2 cellular contexts compared by ENCODE assay signal in genomic region chr6:31952890-31953289, GRCh38.
TF ChIP-seq lines count a peak whose summit lies in the region.

No MANE protein-coding gene starts in this region.

TF ChIP-seq in HEK293, 187 proteins besides CTCF, POLR2A, EP300 and RAD21:
- no peak for TF ChIP-seq ZSCAN4 (tag by site-specific recombination; IDR thresholded peaks at IDR 0.05)
- no peak for TF ChIP-seq ZNF449 (tag by site-specific recombination; IDR thresholded peaks at IDR 0.05)
- TF ChIP-seq ZNF366 (tag by site-specific recombination; conservative IDR thresholded peaks at IDR 0.05): 0 out of 2 replicates have a peak, but pooled peaks have one; percentile 26
- TF ChIP-seq ZNF24 (tag by site-specific recombination; IDR thresholded peaks at IDR 0.05): no peak

TF ChIP-seq in K562, 482 proteins besides CTCF, POLR2A, EP300 and RAD21:
- TF ChIP-seq MEF2D (tag; conservative IDR thresholded peaks at IDR 0.05; ENCODE audit: low read depth) (no peak), SMARCB1 (IDR thresholded peaks at IDR 0.05; ENCODE audit: insufficient read length, low read depth) (no peak), ZNF57 (CRISPR knock-in tag; IDR thresholded peaks at IDR 0.05) (no peak), RBBP5 (IDR thresholded peaks at IDR 0.05; ENCODE audit: borderline replicate concordance, insufficient read depth, low read length, poor library complexity, severe bottlenecking) (no peak), MAFK (IDR thresholded peaks at IDR 0.05; ENCODE audit: low read length) (no peak), DPF2 (IDR thresholded peaks at IDR 0.05) (no peak), ZKSCAN1 (IDR thresholded peaks at IDR 0.05; ENCODE audit: low read depth, low read length) (no peak), POLR2B (IDR thresholded peaks at IDR 0.05; ENCODE audit: low read depth, partially characterized antibody) (no peak), NFRKB (IDR thresholded peaks at IDR 0.05; ENCODE audit: low read depth) (no peak), EZH2 (IDR thresholded peaks at IDR 0.05; ENCODE audit: borderline replicate concordance, low read depth, low read length) (no peak), ZNF507 (tag; conservative IDR thresholded peaks at IDR 0.05) (no peak), HIVEP1 (CRISPR knock-in tag; IDR thresholded peaks at IDR 0.05) (no peak), ZNF785 (CRISPR knock-in tag; IDR thresholded peaks at IDR 0.05) (no peak), ARHGAP35 (IDR thresholded peaks at IDR 0.05; ENCODE audit: partially characterized antibody) (no peak), ZNF584 (CRISPR knock-in tag; IDR thresholded peaks at IDR 0.05; ENCODE audit: low read depth) (no peak), HES1 (IDR thresholded peaks at IDR 0.05; ENCODE audit: low read depth) (no peak), TCF7L2 (IDR thresholded peaks at IDR 0.05; ENCODE audit: low read depth, low read length) (no peak)
